Comparison of ENCODE assay signal across 13 cellular contexts in the genomic region with DNA sequence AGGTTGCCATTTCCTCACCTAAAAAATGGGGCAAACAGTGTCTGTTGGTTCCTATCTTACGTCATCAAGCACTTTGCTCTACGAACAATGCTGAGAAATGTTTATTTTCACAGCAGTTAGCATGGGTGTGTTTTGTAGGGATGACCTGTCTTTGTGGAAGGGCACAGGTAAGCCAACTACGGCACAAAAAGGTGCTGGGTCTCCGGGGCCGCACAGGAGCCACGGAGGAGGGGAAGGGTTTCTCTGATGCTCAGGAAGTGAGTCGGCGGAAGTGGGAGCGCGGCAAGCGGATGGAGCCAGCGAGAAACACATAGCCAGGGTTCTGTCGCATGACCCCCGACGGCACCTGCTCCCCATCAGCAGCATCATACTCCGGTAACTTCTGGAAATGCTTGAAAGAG.
A peak's percentile ranks its signal among the peaks of the same experiment; 100 is the strongest.
DNase-seq lines count a peak whose midpoint lies in the region; ATAC-seq and TF ChIP-seq lines count a peak whose summit lies in the region.
"Had no signal": no experiment of that assay in that cellular context is flagged by ENCODE, and none has a peak within 500 bp of the region (broad histone marks: within the 10 kb centered on the region; RNA-seq: fewer than 3 reads in every experiment).

No MANE protein-coding gene starts in this region.

- TF ChIP-seq CTCF in right atrium auricular region (IDR thresholded peaks at IDR 0.05) = no peak

- H3K4me1 ChIP-seq in right atrium auricular region = no peaks in the 10 kb centered on the region
- H3K4me1 ChIP-seq: heart left ventricle, upper lobe of left lung had no signal

- no peak overlapping the region for H3K27ac ChIP-seq in right atrium auricular region
- H3K27ac ChIP-seq: heart left ventricle, upper lobe of left lung had no signal

- H3K9me3 ChIP-seq in right atrium auricular region = no peaks in the 10 kb centered on the region
- H3K9me3 ChIP-seq: upper lobe of left lung had no signal

- no peaks in the 10 kb centered on the region for H3K36me3 ChIP-seq in right atrium auricular region
- H3K36me3 ChIP-seq: heart left ventricle, upper lobe of left lung had no signal

- CTCF ChIA-PET in activated CD4-positive, alpha-beta memory T cell treated with anti-CD3 and anti-CD28 coated beads for 36 hours (lab: Charles Lee) = no interaction called here

- peak overlapping the region; percentile 68 for H3K4me3 Mint-ChIP-seq in activated CD4-positive, alpha-beta memory T cell treated with anti-CD3 and anti-CD28 coated beads for 36 hours
- peak overlapping the region; percentile 53 for H3K4me3 Mint-ChIP-seq in stimulated activated memory B cell treated with anti-CD40 and anti-IgM and Interleukin-4, amounts not matched to agents 10 μg/mL and 1 μg/mL and 100 μg/mL, for 72 hours

- no peaks in the 10 kb centered on the region for H3K9me3 Mint-ChIP-seq in activated CD4-positive, alpha-beta memory T cell treated with anti-CD3 and anti-CD28 coated beads for 36 hours
- peaks cover 11% of the 10 kb centered on the region for H3K9me3 Mint-ChIP-seq in stimulated activated memory B cell treated with anti-CD40 and anti-IgM and Interleukin-4, amounts not matched to agents 10 μg/mL and 1 μg/mL and 100 μg/mL, for 72 hours

- H3K4me3 ChIP-seq in right atrium auricular region = no peak overlapping the region
- H3K4me3 ChIP-seq: heart left ventricle, upper lobe of left lung had no signal

- intact Hi-C loops in Right ventricle myocardium superior (cut with DNase I) = no loop called here
- intact Hi-C loops in activated CD4-positive, alpha-beta memory T cell treated with anti-CD3 and anti-CD28 coated beads for 36 hours (cut with micrococcal nuclease) = no loop called here

- DNase-seq in Right ventricle myocardium superior = peak; percentile 43
- DNase-seq in right atrium auricular region (ENCODE audit: low spot score) = no peak
- peak; percentile 80 for DNase-seq in NCI-H146 (lab: John Stamatoyannopoulos, UW)
- peak; percentile 34 for DNase-seq in activated CD4-positive, alpha-beta memory T cell treated with anti-CD3 and anti-CD28 coated beads for 36 hours
- DNase-seq in SIG-M5 (lab: John Stamatoyannopoulos, UW) = no peak
- DNase-seq in NCI-H2196 treated with DMSO at 0.1 percent for 48 hours (lab: John Stamatoyannopoulos, UW; ENCODE audit: unreplicated experiment) = no peak
- DNase-seq: amygdala; effector CD8-positive, alpha-beta T cell; heart left ventricle; mesenchymal stem cell had no signal

- no peaks in the 10 kb centered on the region for H3K4me1 Mint-ChIP-seq in activated CD4-positive, alpha-beta memory T cell treated with anti-CD3 and anti-CD28 coated beads for 36 hours (ENCODE audit: low read depth)
- no peaks in the 10 kb centered on the region for H3K4me1 Mint-ChIP-seq in stimulated activated memory B cell treated with anti-CD40 and anti-IgM and Interleukin-4, amounts not matched to agents 10 μg/mL and 1 μg/mL and 100 μg/mL, for 72 hours

- H3K27me3 Mint-ChIP-seq in activated CD4-positive, alpha-beta memory T cell treated with anti-CD3 and anti-CD28 coated beads for 36 hours = peaks cover 8% of the 10 kb centered on the region
- peaks cover 24% of the 10 kb centered on the region for H3K27me3 Mint-ChIP-seq in stimulated activated memory B cell treated with anti-CD40 and anti-IgM and Interleukin-4, amounts not matched to agents 10 μg/mL and 1 μg/mL and 100 μg/mL, for 72 hours

- H3K27ac Mint-ChIP-seq in activated CD4-positive, alpha-beta memory T cell treated with anti-CD3 and anti-CD28 coated beads for 36 hours = no peak overlapping the region
- H3K27ac Mint-ChIP-seq in stimulated activated memory B cell treated with anti-CD40 and anti-IgM and Interleukin-4, amounts not matched to agents 10 μg/mL and 1 μg/mL and 100 μg/mL, for 72 hours = no peak overlapping the region

- ATAC-seq in Right ventricle myocardium superior (ENCODE audit: poor library complexity) (no peak), HG02678 (IDR thresholded peaks at IDR 0.05; ENCODE audit: unreplicated experiment) (no peak)
- ATAC-seq in stimulated activated memory B cell treated with anti-CD40 and anti-IgM and Interleukin-4, amounts not matched to agents 10 μg/mL and 1 μg/mL and 100 μg/mL, for 72 hours = no peak
- ATAC-seq: heart left ventricle had no signal

- no peaks in the 10 kb centered on the region for H3K27me3 ChIP-seq in right atrium auricular region
- H3K27me3 ChIP-seq: upper lobe of left lung had no signal

- POLR2A ChIA-PET in activated CD4-positive, alpha-beta memory T cell treated with anti-CD3 and anti-CD28 coated beads for 36 hours (lab: Charles Lee) = no interaction called here

- no peaks in the 10 kb centered on the region for H3K36me3 Mint-ChIP-seq in activated CD4-positive, alpha-beta memory T cell treated with anti-CD3 and anti-CD28 coated beads for 36 hours
- peaks cover 10% of the 10 kb centered on the region for H3K36me3 Mint-ChIP-seq in stimulated activated memory B cell treated with anti-CD40 and anti-IgM and Interleukin-4, amounts not matched to agents 10 μg/mL and 1 μg/mL and 100 μg/mL, for 72 hours

Comparison
In these comparisons a context has a peak if more than half of its experiments do, and no peak if none do; other contexts are left out.
1. DNase-seq: peak in Right ventricle myocardium superior (single experiment), NCI-H146 (single experiment) and activated CD4-positive, alpha-beta memory T cell treated with anti-CD3 and anti-CD28 coated beads for 36 hours (single experiment); none in right atrium auricular region (single experiment), SIG-M5 (single experiment) and NCI-H2196 treated with DMSO at 0.1 percent for 48 hours (single experiment).